In the genomic region with DNA sequence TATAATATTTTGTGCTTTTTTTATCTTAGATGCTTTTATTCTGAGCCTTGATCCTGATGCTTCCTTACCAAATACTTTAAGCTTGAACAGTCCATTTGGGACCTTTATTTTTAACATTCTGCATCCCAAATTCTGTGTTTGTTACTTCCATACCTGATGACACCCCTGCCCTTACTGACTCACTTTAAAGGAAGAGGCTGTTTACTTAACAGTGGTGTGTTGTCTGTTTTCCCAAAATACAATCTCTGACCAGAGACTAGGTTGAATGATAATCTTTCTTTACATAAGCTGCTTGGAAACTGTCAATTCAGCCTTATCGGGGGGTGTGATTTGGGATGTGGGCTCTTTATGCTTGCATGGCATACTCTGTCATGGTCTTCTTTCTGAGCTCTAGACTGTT, we compare ENCODE assay signal across 25 cellular contexts.
"Had no signal": no experiment of that assay in that cellular context is flagged by ENCODE, and none has a peak within 500 bp of the region (broad histone marks: within the 10 kb centered on the region; RNA-seq: fewer than 3 reads in every experiment).

No MANE protein-coding gene starts in this region.

- FAIRE-seq: frontal cortex had no signal

- H3K27me3 Mint-ChIP-seq: activated CD4-positive, alpha-beta memory T cell treated with anti-CD3 and anti-CD28 coated beads for 36 hours; activated CD4-positive, alpha-beta T cell treated with anti-CD3 and anti-CD28 coated beads for 36 hours; activated CD4-positive, alpha-beta T cell treated with anti-CD3 and anti-CD28 coated beads, Interleukin-2, amount 10 ng/mL, durations not matched to agents 24 days and 14 days; activated naive CD4-positive, alpha-beta T cell treated with anti-CD3 and anti-CD28 coated beads, Interleukin-2, amount 10 ng/mL, durations not matched to agents 7 days and 5 days; activated naive CD8-positive, alpha-beta T cell treated with anti-CD3 and anti-CD28 coated beads, Interleukin-2, amount 10 ng/mL, durations not matched to agents 7 days and 5 days; activated T-cell treated with anti-CD3 and anti-CD28 coated beads, Interleukin-2, amount 50 U/mL, for 24 hours; brain had no signal

- H3K4me3 ChIP-seq: ascending aorta, breast epithelium, cardiac muscle cell, colonic mucosa, heart left ventricle had no signal

- H3K4me3 Mint-ChIP-seq: activated CD4-positive, alpha-beta memory T cell treated with anti-CD3 and anti-CD28 coated beads for 36 hours; activated CD4-positive, alpha-beta T cell treated with anti-CD3 and anti-CD28 coated beads for 36 hours; activated CD4-positive, alpha-beta T cell treated with anti-CD3 and anti-CD28 coated beads, Interleukin-2, amount 10 ng/mL, durations not matched to agents 24 days and 14 days; activated naive CD4-positive, alpha-beta T cell treated with anti-CD3 and anti-CD28 coated beads, Interleukin-2, amount 10 ng/mL, durations not matched to agents 7 days and 5 days; activated naive CD8-positive, alpha-beta T cell treated with anti-CD3 and anti-CD28 coated beads, Interleukin-2, amount 10 ng/mL, durations not matched to agents 7 days and 5 days; activated T-cell treated with anti-CD3 and anti-CD28 coated beads, Interleukin-2, amount 50 U/mL, for 24 hours; brain had no signal

- H3K36me3 Mint-ChIP-seq: activated naive CD4-positive, alpha-beta T cell treated with anti-CD3 and anti-CD28 coated beads, Interleukin-2, amount 10 ng/mL, durations not matched to agents 7 days and 5 days; activated naive CD8-positive, alpha-beta T cell treated with anti-CD3 and anti-CD28 coated beads, Interleukin-2, amount 10 ng/mL, durations not matched to agents 7 days and 5 days had no signal

- H3K9me3 ChIP-seq: ascending aorta, breast epithelium, colonic mucosa, heart left ventricle had no signal

- H3K4me1 Mint-ChIP-seq: activated naive CD4-positive, alpha-beta T cell treated with anti-CD3 and anti-CD28 coated beads, Interleukin-2, amount 10 ng/mL, durations not matched to agents 7 days and 5 days had no signal

- ATAC-seq: esophagus mucosa, heart left ventricle had no signal

- H3K27ac ChIP-seq: ascending aorta, breast epithelium, colonic mucosa, heart left ventricle had no signal

- H3K27me3 ChIP-seq: ascending aorta, breast epithelium, cardiac muscle cell, colonic mucosa, heart left ventricle had no signal

- H3K9me3 Mint-ChIP-seq: activated CD4-positive, alpha-beta T cell treated with anti-CD3 and anti-CD28 coated beads, Interleukin-2, amount 10 ng/mL, durations not matched to agents 24 days and 14 days; activated naive CD8-positive, alpha-beta T cell treated with anti-CD3 and anti-CD28 coated beads, Interleukin-2, amount 10 ng/mL, durations not matched to agents 7 days and 5 days had no signal

- H3K27ac Mint-ChIP-seq: activated CD4-positive, alpha-beta memory T cell treated with anti-CD3 and anti-CD28 coated beads for 36 hours; activated CD4-positive, alpha-beta T cell treated with anti-CD3 and anti-CD28 coated beads for 36 hours; activated CD4-positive, alpha-beta T cell treated with anti-CD3 and anti-CD28 coated beads, Interleukin-2, amount 10 ng/mL, durations not matched to agents 24 days and 14 days; activated naive CD4-positive, alpha-beta T cell treated with anti-CD3 and anti-CD28 coated beads, Interleukin-2, amount 10 ng/mL, durations not matched to agents 7 days and 5 days; activated naive CD8-positive, alpha-beta T cell treated with anti-CD3 and anti-CD28 coated beads, Interleukin-2, amount 10 ng/mL, durations not matched to agents 7 days and 5 days; activated T-cell treated with anti-CD3 and anti-CD28 coated beads, Interleukin-2, amount 50 U/mL, for 24 hours; activated T-cell treated with anti-CD3 and anti-CD28 coated beads, Interleukin-2, amount 50 U/mL, for 72 hours had no signal

- H3K36me3 ChIP-seq: ascending aorta, breast epithelium, cardiac muscle cell, colonic mucosa, heart left ventricle had no signal

- DNase-seq: activated CD4-positive, alpha-beta memory T cell treated with anti-CD3 and anti-CD28 coated beads for 36 hours; activated CD4-positive, alpha-beta T cell treated with anti-CD3 and anti-CD28 coated beads for 36 hours; activated CD4-positive, alpha-beta T cell treated with anti-CD3 and anti-CD28 coated beads, Interleukin-2, amount 10 ng/mL, durations not matched to agents 24 days and 14 days; activated CD4-positive, CD25-positive, alpha-beta regulatory T cell; activated CD4-positive, CD25-positive, alpha-beta regulatory T cell treated with anti-CD3 and anti-CD28 coated beads, Interleukin-2, amount 50 U/mL, for 72 hours; activated CD8-positive, alpha-beta memory T cell treated with anti-CD3 and anti-CD28 coated beads, Interleukin-2, amount 50 U/mL, for 48 hours; activated gamma-delta T cell; activated naive CD4-positive, alpha-beta T cell; activated naive CD4-positive, alpha-beta T cell treated with anti-CD3 and anti-CD28 coated beads, Interleukin-2, amount 10 ng/mL, durations not matched to agents 7 days and 5 days; activated naive CD8-positive, alpha-beta T cell treated with anti-CD3 and anti-CD28 coated beads, Interleukin-2, amount 10 ng/mL, durations not matched to agents 7 days and 5 days; activated T-cell treated with anti-CD3 and anti-CD28 coated beads for 4 hours; activated T-cell treated with anti-CD3 and anti-CD28 coated beads, Interleukin-2, amount 50 U/mL, for 24 hours; activated T-cell treated with anti-CD3 and anti-CD28 coated beads, Interleukin-2, amount 50 U/mL, for 72 hours; central memory CD4-positive, alpha-beta T cell; cerebellar nuclear complex; colonic mucosa; effector CD8-positive, alpha-beta T cell; heart left ventricle; T-helper 1 cell had no signal

- H3K4me1 ChIP-seq: breast epithelium, colonic mucosa had no signal
